1 cellular context compared by ENCODE assay signal in genomic region chr11:62678770-62679696, GRCh38.
TF ChIP-seq lines count a peak whose summit lies in the region.

Gene UBXN1, minus strand, starts transcription at chr11:62679073. Its CDS starts 150 bp downstream, at chr11:62678923.

TF ChIP-seq in A549, 52 proteins besides CTCF, POLR2A, EP300 and RAD21 (continued from another document):
- TF ChIP-seq REST (IDR thresholded peaks at IDR 0.05) = no peak
- peak; percentile 96 for TF ChIP-seq USF2 (IDR thresholded peaks at IDR 0.05)
- TF ChIP-seq CBX2 (IDR thresholded peaks at IDR 0.05; ENCODE audit: borderline replicate concordance, low read depth) = no peak
- TF ChIP-seq CHD2 (IDR thresholded peaks at IDR 0.05; ENCODE audit: low read length, partially characterized antibody) = no peak
- no peak for TF ChIP-seq JUNB (IDR thresholded peaks at IDR 0.05)
- no peak for TF ChIP-seq CBX8 (IDR thresholded peaks at IDR 0.05)
- peak; percentile 52; the same call in 1 of the 3 replicates for TF ChIP-seq BCL3 (IDR thresholded peaks at IDR 0.05)
- TF ChIP-seq JUN (IDR thresholded peaks at IDR 0.05) = peak; percentile 78 to 86; a peak in 3 of 5 replicates
- TF ChIP-seq FOXS1 (CRISPR knock-in tag; IDR thresholded peaks at IDR 0.05) = no peak
